21 cellular contexts compared by ENCODE assay signal in the genomic region with DNA sequence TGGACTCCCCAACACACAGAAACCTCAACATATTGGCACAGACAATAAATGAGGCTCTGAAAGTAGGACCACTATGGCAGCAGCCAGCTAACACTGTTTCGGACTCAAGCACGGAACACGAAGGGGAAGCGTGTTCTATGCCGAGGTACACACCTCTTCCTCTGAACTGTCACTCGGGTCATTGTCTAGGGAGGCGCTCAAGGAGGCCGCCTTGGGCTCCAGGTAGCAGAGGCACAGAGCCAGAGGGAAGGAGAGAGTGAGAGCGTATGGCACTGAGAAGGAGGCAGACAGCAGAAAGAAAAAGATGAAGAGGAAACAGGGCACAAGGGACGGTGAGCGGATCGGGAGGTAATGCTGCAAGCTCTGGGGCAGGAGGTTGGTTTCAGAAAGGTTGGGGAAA.
DNase-seq lines count a peak whose midpoint lies in the region; ATAC-seq lines count a peak whose summit lies in the region.
"Had no signal": no experiment of that assay in that cellular context is flagged by ENCODE, and none has a peak within 500 bp of the region (broad histone marks: within the 10 kb centered on the region; RNA-seq: fewer than 3 reads in every experiment).

No MANE protein-coding gene starts in this region.

- no peaks in the 10 kb centered on the region for H3K9me3 Mint-ChIP-seq in stimulated activated memory B cell treated with anti-CD40 and anti-IgM and Interleukin-4, amounts not matched to agents 10 μg/mL and 1 μg/mL and 100 μg/mL, for 72 hours
- H3K9me3 Mint-ChIP-seq: GM23338, H9 had no signal

- H3K27ac Mint-ChIP-seq in stimulated activated memory B cell treated with anti-CD40 and anti-IgM and Interleukin-4, amounts not matched to agents 10 μg/mL and 1 μg/mL and 100 μg/mL, for 72 hours: no peak overlapping the region
- H3K27ac Mint-ChIP-seq: GM23338, HFFc6 had no signal

- H3K27me3 Mint-ChIP-seq in stimulated activated memory B cell treated with anti-CD40 and anti-IgM and Interleukin-4, amounts not matched to agents 10 μg/mL and 1 μg/mL and 100 μg/mL, for 72 hours: peaks cover 26% of the 10 kb centered on the region

- DNase-seq in G401 (ENCODE audit: low spot score): peak; percentile 62
- peak in 4 of 61 donors; percentile 14 to 42 (median 32) for DNase-seq in caudate nucleus (lab: John Stamatoyannopoulos, UW)
- peak in 1 of 49 donors; percentile 21 for DNase-seq in substantia nigra (lab: John Stamatoyannopoulos, UW)
- no peak for DNase-seq in cerebellar nuclear complex (lab: John Stamatoyannopoulos, UW)
- DNase-seq: DMS153; DND-41; H9; HFFc6; IMR-90; KG1; MM.1S; NCI-H2029; NCI-H446; NCI-H526; NCI-H82; NK-92 treated with Interleukin-12 subunit alpha and Interleukin-12 subunit beta, amount 100 ng/mL, for 24 hours; PC-3 had no signal

- in situ Hi-C loops in G401 (cut with HindIII; ENCODE audit: low sequenced_read_pairs): no loop called here

- H3K27ac ChIP-seq in caudate nucleus (ENCODE audit: low read depth, low read length) (peak overlapping the region; percentile 77), layer of hippocampus (ENCODE audit: low read depth, low read length) (peak overlapping the region; percentile 75), substantia nigra (ENCODE audit: low read depth, low read length, poor library complexity, severe bottlenecking) (peak overlapping the region; percentile 88)

- no peaks in the 10 kb centered on the region for H3K27me3 ChIP-seq in layer of hippocampus (ENCODE audit: control insufficient read depth, insufficient read depth, low read length)

- H3K4me3 Mint-ChIP-seq in stimulated activated memory B cell treated with anti-CD40 and anti-IgM and Interleukin-4, amounts not matched to agents 10 μg/mL and 1 μg/mL and 100 μg/mL, for 72 hours: no peak overlapping the region
- H3K4me3 Mint-ChIP-seq: GM23338, H9, HFFc6 had no signal

- no peaks in the 10 kb centered on the region for H3K36me3 Mint-ChIP-seq in stimulated activated memory B cell treated with anti-CD40 and anti-IgM and Interleukin-4, amounts not matched to agents 10 μg/mL and 1 μg/mL and 100 μg/mL, for 72 hours

- no peak for ATAC-seq in HG02852 (IDR thresholded peaks at IDR 0.05; ENCODE audit: unreplicated experiment)
- no peak for ATAC-seq in stimulated activated memory B cell treated with anti-CD40 and anti-IgM and Interleukin-4, amounts not matched to agents 10 μg/mL and 1 μg/mL and 100 μg/mL, for 72 hours
- ATAC-seq: PC-3 had no signal

- H3K4me1 Mint-ChIP-seq in stimulated activated memory B cell treated with anti-CD40 and anti-IgM and Interleukin-4, amounts not matched to agents 10 μg/mL and 1 μg/mL and 100 μg/mL, for 72 hours: no peaks in the 10 kb centered on the region
